Comparison of ENCODE assay signal across 1 cellular context in the genomic region with DNA sequence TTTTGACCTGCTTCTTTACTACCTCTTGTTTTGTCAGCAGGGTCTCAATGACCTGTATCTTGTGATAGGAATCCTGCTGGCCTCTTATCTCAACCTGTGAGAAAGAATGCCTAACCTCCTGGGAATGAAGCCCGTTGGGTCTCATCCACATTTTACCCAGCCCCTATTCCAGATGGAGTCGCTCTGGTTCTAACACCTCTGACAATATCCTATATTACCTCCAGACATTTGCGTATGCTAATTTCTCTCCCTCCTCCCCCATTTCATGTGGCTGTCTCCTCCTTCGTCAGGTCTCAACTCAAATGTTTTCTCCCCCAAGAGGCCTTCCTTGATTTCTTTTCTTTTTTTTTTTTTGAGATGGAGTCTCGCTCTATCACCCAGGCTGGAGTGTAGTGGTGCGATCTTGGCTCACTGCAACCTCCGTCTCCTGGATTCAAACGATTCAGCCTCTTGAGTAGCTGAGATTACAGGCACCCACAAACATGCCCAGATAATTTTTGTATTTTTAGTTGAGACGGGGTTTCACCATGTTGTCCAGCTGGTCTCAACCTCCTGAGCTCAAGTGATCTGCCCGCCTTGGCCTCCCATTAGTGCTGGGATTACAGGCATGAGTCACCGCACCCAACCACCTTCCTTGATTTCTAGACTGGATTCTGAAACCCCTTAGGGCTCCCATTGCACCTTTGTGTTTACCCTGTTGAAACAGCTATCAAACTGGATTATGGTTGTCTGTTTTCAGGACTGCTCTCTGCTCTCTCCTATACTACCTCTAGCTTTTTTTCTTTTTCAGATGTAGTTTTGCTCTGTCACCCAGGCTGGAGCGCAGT.
TF ChIP-seq lines count a peak whose summit lies in the region.

No MANE protein-coding gene starts in this region.

TF ChIP-seq in WTC11, 78 proteins besides CTCF, POLR2A, EP300 and RAD21:
- TF ChIP-seq PRRX2 (CRISPR knock-in tag; IDR thresholded peaks at IDR 0.05) (no peak), TEAD1 (CRISPR knock-in tag; IDR thresholded peaks at IDR 0.05) (no peak), SP1 (CRISPR knock-in tag; conservative IDR thresholded peaks at IDR 0.05) (no peak), HMGA2 (CRISPR knock-in tag; IDR thresholded peaks at IDR 0.05) (no peak), NR3C1 (CRISPR knock-in tag; conservative IDR thresholded peaks at IDR 0.05; ENCODE audit: low read depth) (no peak), CREM (CRISPR knock-in tag; IDR thresholded peaks at IDR 0.05) (no peak), ZNF423 (CRISPR knock-in tag; IDR thresholded peaks at IDR 0.05) (no peak)
- TF ChIP-seq, protein P1, sequence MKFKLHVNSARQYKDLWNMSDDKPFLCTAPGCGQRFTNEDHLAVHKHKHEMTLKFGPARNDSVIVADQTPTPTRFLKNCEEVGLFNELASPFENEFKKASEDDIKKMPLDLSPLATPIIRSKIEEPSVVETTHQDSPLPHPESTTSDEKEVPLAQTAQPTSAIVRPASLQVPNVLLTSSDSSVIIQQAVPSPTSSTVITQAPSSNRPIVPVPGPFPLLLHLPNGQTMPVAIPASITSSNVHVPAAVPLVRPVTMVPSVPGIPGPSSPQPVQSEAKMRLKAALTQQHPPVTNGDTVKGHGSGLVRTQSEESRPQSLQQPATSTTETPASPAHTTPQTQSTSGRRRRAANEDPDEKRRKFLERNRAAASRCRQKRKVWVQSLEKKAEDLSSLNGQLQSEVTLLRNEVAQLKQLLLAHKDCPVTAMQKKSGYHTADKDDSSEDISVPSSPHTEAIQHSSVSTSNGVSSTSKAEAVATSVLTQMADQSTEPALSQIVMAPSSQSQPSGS (CRISPR knock-in tag; IDR thresholded peaks at IDR 0.05; ENCODE audit: borderline replicate concordance, low read depth), result no peak
- TF ChIP-seq, protein P2, sequence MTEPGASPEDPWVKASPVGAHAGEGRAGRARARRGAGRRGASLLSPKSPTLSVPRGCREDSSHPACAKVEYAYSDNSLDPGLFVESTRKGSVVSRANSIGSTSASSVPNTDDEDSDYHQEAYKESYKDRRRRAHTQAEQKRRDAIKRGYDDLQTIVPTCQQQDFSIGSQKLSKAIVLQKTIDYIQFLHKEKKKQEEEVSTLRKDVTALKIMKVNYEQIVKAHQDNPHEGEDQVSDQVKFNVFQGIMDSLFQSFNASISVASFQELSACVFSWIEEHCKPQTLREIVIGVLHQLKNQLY (CRISPR knock-in tag; IDR thresholded peaks at IDR 0.05), result no peak
- TF ChIP-seq, protein P3, sequence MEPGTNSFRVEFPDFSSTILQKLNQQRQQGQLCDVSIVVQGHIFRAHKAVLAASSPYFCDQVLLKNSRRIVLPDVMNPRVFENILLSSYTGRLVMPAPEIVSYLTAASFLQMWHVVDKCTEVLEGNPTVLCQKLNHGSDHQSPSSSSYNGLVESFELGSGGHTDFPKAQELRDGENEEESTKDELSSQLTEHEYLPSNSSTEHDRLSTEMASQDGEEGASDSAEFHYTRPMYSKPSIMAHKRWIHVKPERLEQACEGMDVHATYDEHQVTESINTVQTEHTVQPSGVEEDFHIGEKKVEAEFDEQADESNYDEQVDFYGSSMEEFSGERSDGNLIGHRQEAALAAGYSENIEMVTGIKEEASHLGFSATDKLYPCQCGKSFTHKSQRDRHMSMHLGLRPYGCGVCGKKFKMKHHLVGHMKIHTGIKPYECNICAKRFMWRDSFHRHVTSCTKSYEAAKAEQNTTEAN (CRISPR knock-in tag; IDR thresholded peaks at IDR 0.05), result no peak
- TF ChIP-seq, protein P4, sequence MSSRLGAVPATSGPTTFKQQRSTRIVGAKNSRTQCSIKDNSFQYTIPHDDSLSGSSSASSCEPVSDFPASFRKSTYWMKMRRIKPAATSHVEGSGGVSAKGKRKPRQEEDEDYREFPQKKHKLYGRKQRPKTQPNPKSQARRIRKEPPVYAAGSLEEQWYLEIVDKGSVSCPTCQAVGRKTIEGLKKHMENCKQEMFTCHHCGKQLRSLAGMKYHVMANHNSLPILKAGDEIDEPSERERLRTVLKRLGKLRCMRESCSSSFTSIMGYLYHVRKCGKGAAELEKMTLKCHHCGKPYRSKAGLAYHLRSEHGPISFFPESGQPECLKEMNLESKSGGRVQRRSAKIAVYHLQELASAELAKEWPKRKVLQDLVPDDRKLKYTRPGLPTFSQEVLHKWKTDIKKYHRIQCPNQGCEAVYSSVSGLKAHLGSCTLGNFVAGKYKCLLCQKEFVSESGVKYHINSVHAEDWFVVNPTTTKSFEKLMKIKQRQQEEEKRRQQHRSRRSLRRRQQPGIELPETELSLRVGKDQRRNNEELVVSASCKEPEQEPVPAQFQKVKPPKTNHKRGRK (CRISPR knock-in tag; IDR thresholded peaks at IDR 0.05; ENCODE audit: borderline replicate concordance), result no peak
